ENCODE assay signal across 1 cellular context in the genomic region with DNA sequence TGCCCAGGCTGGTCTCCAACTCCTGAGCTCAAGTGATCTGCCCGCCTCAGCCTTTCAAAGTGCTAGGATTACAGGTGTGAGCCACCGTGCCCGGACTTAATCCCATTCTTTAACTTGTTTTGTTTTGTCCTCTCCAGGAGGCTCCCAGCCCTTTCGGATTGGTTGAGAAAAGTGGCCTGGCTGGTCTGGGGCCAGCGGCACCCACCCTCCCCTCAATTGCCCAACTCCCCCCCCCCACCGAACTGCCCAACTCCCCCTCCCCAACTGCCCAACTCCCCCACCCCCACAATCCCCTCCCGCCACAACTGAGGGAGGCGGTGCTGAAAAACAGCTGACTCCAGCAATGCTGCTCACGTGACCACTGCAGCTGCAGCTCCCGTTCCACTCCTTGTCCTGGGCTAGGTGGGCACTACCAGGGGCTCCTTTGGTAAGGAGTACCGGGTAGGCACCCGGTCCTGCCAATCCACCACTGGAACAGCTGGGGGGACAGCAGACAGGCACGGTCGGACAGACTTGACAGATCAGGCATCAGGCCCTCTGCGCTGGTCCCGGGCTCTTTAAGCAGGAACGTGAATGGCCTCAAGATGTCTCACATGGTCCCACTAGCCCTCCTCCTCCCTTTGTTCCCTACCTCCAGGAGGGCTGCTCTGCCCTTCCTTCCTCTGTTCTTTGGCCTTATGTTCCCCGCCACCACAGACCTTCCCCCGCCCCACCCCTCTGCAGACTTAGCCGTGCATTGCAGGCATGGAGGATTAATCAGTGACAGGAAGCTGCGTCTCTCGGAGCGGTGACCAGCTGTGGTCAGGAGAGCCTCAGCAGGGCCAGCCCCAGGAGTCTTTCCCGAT.
TF ChIP-seq lines count a peak whose summit lies in the region.

A gene (plus strand): TSS at position 720 of the 845 bp plus-strand sequence. CDS start 158 bp downstream, outside the sequence.

TF ChIP-seq in K562, 482 proteins besides CTCF, POLR2A, EP300 and RAD21 (continued from another document and continues in another):
- TF ChIP-seq, protein P1, sequence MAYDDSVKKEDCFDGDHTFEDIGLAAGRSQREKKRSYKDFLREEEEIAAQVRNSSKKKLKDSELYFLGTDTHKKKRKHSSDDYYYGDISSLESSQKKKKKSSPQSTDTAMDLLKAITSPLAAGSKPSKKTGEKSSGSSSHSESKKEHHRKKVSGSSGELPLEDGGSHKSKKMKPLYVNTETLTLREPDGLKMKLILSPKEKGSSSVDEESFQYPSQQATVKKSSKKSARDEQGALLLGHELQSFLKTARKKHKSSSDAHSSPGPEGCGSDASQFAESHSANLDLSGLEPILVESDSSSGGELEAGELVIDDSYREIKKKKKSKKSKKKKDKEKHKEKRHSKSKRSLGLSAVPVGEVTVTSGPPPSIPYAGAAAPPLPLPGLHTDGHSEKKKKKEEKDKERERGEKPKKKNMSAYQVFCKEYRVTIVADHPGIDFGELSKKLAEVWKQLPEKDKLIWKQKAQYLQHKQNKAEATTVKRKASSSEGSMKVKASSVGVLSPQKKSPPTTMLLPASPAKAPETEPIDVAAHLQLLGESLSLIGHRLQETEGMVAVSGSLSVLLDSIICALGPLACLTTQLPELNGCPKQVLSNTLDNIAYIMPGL (CRISPR knock-in tag; IDR thresholded peaks at IDR 0.05) = no peak
- TF ChIP-seq ZNF586 (CRISPR knock-in tag; conservative IDR thresholded peaks at IDR 0.05) = no peak
- no peak for TF ChIP-seq CHD1 (IDR thresholded peaks at IDR 0.05; ENCODE audit: low read length)
- no peak for TF ChIP-seq ZNF644 (tag; IDR thresholded peaks at IDR 0.05; ENCODE audit: low read depth)
- 0 out of 2 replicates have a peak, but pooled peaks have one; percentile 36 for TF ChIP-seq MAFG (tag; conservative IDR thresholded peaks at IDR 0.05)
- no peak for TF ChIP-seq CBX1 (IDR thresholded peaks at IDR 0.05; ENCODE audit: low read depth)
- no peak for TF ChIP-seq BCOR (IDR thresholded peaks at IDR 0.05)
- no peak for TF ChIP-seq MEF2A (IDR thresholded peaks at IDR 0.05; ENCODE audit: control insufficient read depth, low read depth, low read length)
- peak; percentile 48; the same call in 1 of the 2 replicates for TF ChIP-seq L3MBTL2 (IDR thresholded peaks at IDR 0.05)
- no peak for TF ChIP-seq ATF7 (IDR thresholded peaks at IDR 0.05)
- TF ChIP-seq, protein P2, sequence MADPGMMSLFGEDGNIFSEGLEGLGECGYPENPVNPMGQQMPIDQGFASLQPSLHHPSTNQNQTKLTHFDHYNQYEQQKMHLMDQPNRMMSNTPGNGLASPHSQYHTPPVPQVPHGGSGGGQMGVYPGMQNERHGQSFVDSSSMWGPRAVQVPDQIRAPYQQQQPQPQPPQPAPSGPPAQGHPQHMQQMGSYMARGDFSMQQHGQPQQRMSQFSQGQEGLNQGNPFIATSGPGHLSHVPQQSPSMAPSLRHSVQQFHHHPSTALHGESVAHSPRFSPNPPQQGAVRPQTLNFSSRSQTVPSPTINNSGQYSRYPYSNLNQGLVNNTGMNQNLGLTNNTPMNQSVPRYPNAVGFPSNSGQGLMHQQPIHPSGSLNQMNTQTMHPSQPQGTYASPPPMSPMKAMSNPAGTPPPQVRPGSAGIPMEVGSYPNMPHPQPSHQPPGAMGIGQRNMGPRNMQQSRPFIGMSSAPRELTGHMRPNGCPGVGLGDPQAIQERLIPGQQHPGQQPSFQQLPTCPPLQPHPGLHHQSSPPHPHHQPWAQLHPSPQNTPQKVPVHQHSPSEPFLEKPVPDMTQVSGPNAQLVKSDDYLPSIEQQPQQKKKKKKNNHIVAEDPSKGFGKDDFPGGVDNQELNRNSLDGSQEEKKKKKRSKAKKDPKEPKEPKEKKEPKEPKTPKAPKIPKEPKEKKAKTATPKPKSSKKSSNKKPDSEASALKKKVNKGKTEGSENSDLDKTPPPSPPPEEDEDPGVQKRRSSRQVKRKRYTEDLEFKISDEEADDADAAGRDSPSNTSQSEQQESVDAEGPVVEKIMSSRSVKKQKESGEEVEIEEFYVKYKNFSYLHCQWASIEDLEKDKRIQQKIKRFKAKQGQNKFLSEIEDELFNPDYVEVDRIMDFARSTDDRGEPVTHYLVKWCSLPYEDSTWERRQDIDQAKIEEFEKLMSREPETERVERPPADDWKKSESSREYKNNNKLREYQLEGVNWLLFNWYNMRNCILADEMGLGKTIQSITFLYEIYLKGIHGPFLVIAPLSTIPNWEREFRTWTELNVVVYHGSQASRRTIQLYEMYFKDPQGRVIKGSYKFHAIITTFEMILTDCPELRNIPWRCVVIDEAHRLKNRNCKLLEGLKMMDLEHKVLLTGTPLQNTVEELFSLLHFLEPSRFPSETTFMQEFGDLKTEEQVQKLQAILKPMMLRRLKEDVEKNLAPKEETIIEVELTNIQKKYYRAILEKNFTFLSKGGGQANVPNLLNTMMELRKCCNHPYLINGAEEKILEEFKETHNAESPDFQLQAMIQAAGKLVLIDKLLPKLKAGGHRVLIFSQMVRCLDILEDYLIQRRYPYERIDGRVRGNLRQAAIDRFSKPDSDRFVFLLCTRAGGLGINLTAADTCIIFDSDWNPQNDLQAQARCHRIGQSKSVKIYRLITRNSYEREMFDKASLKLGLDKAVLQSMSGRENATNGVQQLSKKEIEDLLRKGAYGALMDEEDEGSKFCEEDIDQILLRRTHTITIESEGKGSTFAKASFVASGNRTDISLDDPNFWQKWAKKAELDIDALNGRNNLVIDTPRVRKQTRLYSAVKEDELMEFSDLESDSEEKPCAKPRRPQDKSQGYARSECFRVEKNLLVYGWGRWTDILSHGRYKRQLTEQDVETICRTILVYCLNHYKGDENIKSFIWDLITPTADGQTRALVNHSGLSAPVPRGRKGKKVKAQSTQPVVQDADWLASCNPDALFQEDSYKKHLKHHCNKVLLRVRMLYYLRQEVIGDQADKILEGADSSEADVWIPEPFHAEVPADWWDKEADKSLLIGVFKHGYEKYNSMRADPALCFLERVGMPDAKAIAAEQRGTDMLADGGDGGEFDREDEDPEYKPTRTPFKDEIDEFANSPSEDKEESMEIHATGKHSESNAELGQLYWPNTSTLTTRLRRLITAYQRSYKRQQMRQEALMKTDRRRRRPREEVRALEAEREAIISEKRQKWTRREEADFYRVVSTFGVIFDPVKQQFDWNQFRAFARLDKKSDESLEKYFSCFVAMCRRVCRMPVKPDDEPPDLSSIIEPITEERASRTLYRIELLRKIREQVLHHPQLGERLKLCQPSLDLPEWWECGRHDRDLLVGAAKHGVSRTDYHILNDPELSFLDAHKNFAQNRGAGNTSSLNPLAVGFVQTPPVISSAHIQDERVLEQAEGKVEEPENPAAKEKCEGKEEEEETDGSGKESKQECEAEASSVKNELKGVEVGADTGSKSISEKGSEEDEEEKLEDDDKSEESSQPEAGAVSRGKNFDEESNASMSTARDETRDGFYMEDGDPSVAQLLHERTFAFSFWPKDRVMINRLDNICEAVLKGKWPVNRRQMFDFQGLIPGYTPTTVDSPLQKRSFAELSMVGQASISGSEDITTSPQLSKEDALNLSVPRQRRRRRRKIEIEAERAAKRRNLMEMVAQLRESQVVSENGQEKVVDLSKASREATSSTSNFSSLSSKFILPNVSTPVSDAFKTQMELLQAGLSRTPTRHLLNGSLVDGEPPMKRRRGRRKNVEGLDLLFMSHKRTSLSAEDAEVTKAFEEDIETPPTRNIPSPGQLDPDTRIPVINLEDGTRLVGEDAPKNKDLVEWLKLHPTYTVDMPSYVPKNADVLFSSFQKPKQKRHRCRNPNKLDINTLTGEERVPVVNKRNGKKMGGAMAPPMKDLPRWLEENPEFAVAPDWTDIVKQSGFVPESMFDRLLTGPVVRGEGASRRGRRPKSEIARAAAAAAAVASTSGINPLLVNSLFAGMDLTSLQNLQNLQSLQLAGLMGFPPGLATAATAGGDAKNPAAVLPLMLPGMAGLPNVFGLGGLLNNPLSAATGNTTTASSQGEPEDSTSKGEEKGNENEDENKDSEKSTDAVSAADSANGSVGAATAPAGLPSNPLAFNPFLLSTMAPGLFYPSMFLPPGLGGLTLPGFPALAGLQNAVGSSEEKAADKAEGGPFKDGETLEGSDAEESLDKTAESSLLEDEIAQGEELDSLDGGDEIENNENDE (IDR thresholded peaks at IDR 0.05; ENCODE audit: low read depth, low read length) = no peak
- TF ChIP-seq, protein P3, sequence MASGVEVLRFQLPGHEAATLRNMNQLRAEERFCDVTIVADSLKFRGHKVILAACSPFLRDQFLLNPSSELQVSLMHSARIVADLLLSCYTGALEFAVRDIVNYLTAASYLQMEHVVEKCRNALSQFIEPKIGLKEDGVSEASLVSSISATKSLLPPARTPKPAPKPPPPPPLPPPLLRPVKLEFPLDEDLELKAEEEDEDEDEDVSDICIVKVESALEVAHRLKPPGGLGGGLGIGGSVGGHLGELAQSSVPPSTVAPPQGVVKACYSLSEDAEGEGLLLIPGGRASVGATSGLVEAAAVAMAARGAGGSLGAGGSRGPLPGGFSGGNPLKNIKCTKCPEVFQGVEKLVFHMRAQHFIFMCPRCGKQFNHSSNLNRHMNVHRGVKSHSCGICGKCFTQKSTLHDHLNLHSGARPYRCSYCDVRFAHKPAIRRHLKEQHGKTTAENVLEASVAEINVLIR (CRISPR knock-in tag; IDR thresholded peaks at IDR 0.05) = no peak
- TF ChIP-seq, protein P4, sequence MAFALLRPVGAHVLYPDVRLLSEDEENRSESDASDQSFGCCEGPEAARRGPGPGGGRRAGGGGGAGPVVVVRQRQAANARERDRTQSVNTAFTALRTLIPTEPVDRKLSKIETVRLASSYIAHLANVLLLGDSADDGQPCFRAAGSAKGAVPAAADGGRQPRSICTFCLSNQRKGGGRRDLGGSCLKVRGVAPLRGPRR (CRISPR knock-in tag; IDR thresholded peaks at IDR 0.05) = no peak
- no peak for TF ChIP-seq ILF3 (IDR thresholded peaks at IDR 0.05; ENCODE audit: borderline replicate concordance)
- no peak for TF ChIP-seq ZNF134 (CRISPR knock-in tag; conservative IDR thresholded peaks at IDR 0.05)
- no peak for TF ChIP-seq IFI16 (CRISPR knock-in tag; IDR thresholded peaks at IDR 0.05)
- TF ChIP-seq, protein P5, sequence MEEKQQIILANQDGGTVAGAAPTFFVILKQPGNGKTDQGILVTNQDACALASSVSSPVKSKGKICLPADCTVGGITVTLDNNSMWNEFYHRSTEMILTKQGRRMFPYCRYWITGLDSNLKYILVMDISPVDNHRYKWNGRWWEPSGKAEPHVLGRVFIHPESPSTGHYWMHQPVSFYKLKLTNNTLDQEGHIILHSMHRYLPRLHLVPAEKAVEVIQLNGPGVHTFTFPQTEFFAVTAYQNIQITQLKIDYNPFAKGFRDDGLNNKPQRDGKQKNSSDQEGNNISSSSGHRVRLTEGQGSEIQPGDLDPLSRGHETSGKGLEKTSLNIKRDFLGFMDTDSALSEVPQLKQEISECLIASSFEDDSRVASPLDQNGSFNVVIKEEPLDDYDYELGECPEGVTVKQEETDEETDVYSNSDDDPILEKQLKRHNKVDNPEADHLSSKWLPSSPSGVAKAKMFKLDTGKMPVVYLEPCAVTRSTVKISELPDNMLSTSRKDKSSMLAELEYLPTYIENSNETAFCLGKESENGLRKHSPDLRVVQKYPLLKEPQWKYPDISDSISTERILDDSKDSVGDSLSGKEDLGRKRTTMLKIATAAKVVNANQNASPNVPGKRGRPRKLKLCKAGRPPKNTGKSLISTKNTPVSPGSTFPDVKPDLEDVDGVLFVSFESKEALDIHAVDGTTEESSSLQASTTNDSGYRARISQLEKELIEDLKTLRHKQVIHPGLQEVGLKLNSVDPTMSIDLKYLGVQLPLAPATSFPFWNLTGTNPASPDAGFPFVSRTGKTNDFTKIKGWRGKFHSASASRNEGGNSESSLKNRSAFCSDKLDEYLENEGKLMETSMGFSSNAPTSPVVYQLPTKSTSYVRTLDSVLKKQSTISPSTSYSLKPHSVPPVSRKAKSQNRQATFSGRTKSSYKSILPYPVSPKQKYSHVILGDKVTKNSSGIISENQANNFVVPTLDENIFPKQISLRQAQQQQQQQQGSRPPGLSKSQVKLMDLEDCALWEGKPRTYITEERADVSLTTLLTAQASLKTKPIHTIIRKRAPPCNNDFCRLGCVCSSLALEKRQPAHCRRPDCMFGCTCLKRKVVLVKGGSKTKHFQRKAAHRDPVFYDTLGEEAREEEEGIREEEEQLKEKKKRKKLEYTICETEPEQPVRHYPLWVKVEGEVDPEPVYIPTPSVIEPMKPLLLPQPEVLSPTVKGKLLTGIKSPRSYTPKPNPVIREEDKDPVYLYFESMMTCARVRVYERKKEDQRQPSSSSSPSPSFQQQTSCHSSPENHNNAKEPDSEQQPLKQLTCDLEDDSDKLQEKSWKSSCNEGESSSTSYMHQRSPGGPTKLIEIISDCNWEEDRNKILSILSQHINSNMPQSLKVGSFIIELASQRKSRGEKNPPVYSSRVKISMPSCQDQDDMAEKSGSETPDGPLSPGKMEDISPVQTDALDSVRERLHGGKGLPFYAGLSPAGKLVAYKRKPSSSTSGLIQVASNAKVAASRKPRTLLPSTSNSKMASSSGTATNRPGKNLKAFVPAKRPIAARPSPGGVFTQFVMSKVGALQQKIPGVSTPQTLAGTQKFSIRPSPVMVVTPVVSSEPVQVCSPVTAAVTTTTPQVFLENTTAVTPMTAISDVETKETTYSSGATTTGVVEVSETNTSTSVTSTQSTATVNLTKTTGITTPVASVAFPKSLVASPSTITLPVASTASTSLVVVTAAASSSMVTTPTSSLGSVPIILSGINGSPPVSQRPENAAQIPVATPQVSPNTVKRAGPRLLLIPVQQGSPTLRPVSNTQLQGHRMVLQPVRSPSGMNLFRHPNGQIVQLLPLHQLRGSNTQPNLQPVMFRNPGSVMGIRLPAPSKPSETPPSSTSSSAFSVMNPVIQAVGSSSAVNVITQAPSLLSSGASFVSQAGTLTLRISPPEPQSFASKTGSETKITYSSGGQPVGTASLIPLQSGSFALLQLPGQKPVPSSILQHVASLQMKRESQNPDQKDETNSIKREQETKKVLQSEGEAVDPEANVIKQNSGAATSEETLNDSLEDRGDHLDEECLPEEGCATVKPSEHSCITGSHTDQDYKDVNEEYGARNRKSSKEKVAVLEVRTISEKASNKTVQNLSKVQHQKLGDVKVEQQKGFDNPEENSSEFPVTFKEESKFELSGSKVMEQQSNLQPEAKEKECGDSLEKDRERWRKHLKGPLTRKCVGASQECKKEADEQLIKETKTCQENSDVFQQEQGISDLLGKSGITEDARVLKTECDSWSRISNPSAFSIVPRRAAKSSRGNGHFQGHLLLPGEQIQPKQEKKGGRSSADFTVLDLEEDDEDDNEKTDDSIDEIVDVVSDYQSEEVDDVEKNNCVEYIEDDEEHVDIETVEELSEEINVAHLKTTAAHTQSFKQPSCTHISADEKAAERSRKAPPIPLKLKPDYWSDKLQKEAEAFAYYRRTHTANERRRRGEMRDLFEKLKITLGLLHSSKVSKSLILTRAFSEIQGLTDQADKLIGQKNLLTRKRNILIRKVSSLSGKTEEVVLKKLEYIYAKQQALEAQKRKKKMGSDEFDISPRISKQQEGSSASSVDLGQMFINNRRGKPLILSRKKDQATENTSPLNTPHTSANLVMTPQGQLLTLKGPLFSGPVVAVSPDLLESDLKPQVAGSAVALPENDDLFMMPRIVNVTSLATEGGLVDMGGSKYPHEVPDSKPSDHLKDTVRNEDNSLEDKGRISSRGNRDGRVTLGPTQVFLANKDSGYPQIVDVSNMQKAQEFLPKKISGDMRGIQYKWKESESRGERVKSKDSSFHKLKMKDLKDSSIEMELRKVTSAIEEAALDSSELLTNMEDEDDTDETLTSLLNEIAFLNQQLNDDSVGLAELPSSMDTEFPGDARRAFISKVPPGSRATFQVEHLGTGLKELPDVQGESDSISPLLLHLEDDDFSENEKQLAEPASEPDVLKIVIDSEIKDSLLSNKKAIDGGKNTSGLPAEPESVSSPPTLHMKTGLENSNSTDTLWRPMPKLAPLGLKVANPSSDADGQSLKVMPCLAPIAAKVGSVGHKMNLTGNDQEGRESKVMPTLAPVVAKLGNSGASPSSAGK (IDR thresholded peaks at IDR 0.05) = peak; percentile 45
